7 cellular contexts compared by ENCODE assay signal in genomic region chr6:3752538-3753227, GRCh38. TPM values are rescaled to one million over a fixed set of nuclear protein-coding genes. Genes with fewer than 3 reads are reported as not detected.
DNase-seq lines count a peak whose midpoint lies in the region; ATAC-seq and TF ChIP-seq lines count a peak whose summit lies in the region.

No MANE protein-coding gene starts in this region.

- peak overlapping the region; percentile 88 for H2AK5ac ChIP-seq in IMR-90 (ENCODE audit: low read depth, low read length)

- peak overlapping the region; percentile 94 for H2BK120ac ChIP-seq in IMR-90 (ENCODE audit: low read depth, low read length)

- no peak for DNase-seq in IMR-90
- no peak for DNase-seq in astrocyte of the cerebellum (ENCODE audit: low read depth)
- DNase-seq in kidney epithelial cell (ENCODE audit: low read depth): no peak
- DNase-seq in stomach: no peak
- DNase-seq in globus pallidus (ENCODE audit: low spot score): no peak
- no peak for DNase-seq in ecto neural progenitor cell (ENCODE audit: low spot score)

- CTCF ChIA-PET in IMR-90 (lab: Yijun Ruan, JAX): interaction anchor here (1.1 kb wide), 1 partner anchor 222 kb away, joined by 3 read pairs; no protein-coding TSS in a partner anchor

- H3K36me3 ChIP-seq in IMR-90 (ENCODE audit: control insufficient read depth, insufficient read depth, low read length): no peaks in the 10 kb centered on the region
- H3K36me3 ChIP-seq in kidney epithelial cell (ENCODE audit: control insufficient read depth, insufficient read depth, low read length): no peaks in the 10 kb centered on the region
- H3K36me3 ChIP-seq in stomach: no peaks in the 10 kb centered on the region

- peak overlapping the region; percentile 65 for H3K4me2 ChIP-seq in IMR-90 (ENCODE audit: low read depth, low read length)

- peak overlapping the region; percentile 38; the same call in 1 of the 3 replicates for H2BK15ac ChIP-seq in IMR-90 (ENCODE audit: low read depth, low read length)

- H3K27me3 ChIP-seq in IMR-90 (ENCODE audit: control insufficient read depth, insufficient read depth, low read length) (no peaks in the 10 kb centered on the region), kidney epithelial cell (ENCODE audit: control insufficient read depth, insufficient read depth, low read length) (no peaks in the 10 kb centered on the region), stomach (peaks cover 0 to 22% (median 0%) of the 10 kb centered on the region in 3 donors)

- no peaks in the 10 kb centered on the region for H3K9me3 ChIP-seq in IMR-90 (ENCODE audit: control insufficient read depth, insufficient read depth, low read length)
- no peaks in the 10 kb centered on the region for H3K9me3 ChIP-seq in stomach

- POLR2A ChIA-PET in IMR-90 (lab: Charles Lee; ENCODE audit: unreplicated experiment): interaction anchor here (0.6 kb wide), 1 partner anchor 689 kb away, joined by 16 read pairs; no protein-coding TSS in a partner anchor

- peak overlapping the region; percentile 94 for H2BK5ac ChIP-seq in IMR-90 (ENCODE audit: low read depth, low read length, poor library complexity, severe bottlenecking)

- peak overlapping the region; percentile 86 for H3K56ac ChIP-seq in IMR-90 (ENCODE audit: extremely low read depth, insufficient read depth, low read length)

- peak overlapping the region; percentile 86 for H3K27ac ChIP-seq in IMR-90 (ENCODE audit: insufficient read depth, low read length)
- peak overlapping the region; percentile 94 to 99 (median 96) for H3K27ac ChIP-seq in stomach

- no peak for TF ChIP-seq RAD21 in IMR-90 (IDR thresholded peaks at IDR 0.05; ENCODE audit: low read length)

- H3K4me1 ChIP-seq in IMR-90 (ENCODE audit: control insufficient read depth, insufficient read depth, low read length) (peaks cover 16% of the 10 kb centered on the region), stomach (peaks cover 23 to 44% (median 37%) of the 10 kb centered on the region in 4 donors)

- peak overlapping the region; percentile 85 to 87 for H4K8ac ChIP-seq in IMR-90 (ENCODE audit: low read depth in 2 of 2, low read length in 2 of 2)

- 75% methylated on average over 3 of the region's 21 CpGs; no CpG with 5 or more reads in 1 of the 2 experiments for WGBS in IMR-90 (ENCODE audit: extremely low coverage in 2 of 2, insufficient read length in 1 of 2), 2 experiments
- WGBS in stomach, 5 donors: 38 to 48% (median 45%) methylated on average over 12 to 21 of the region's 21 CpGs

- H4K20me1 ChIP-seq in IMR-90 (ENCODE audit: insufficient read depth, low read length): peaks cover 28% of the 10 kb centered on the region

- peak overlapping the region; percentile 89 for H2AFZ ChIP-seq in IMR-90 (replicated peaks; ENCODE audit: low read length, poor library complexity)

- TF ChIP-seq CTCF in IMR-90 (conservative IDR thresholded peaks at IDR 0.05; ENCODE audit: low read depth, low read length) (no peak), astrocyte of the cerebellum (IDR thresholded peaks at IDR 0.05; ENCODE audit: low read depth, low read length, missing control alignments) (no peak), kidney epithelial cell (IDR thresholded peaks at IDR 0.05; ENCODE audit: insufficient read depth, low read length, poor library complexity, severe bottlenecking) (no peak), stomach (IDR thresholded peaks at IDR 0.05) (no peak)

- intact Hi-C loops in IMR-90 (cut with micrococcal nuclease): loop anchor here (2.0 to 5.0 kb wide), 2 partner anchors 52 to 75 kb away; no protein-coding TSS in a partner anchor
- intact Hi-C loops in stomach (cut with DNase I; ENCODE audit: low total_unique reads): no loop called here

- H3K9me1 ChIP-seq in IMR-90 (ENCODE audit: insufficient read depth, low read length): peaks cover 15% of the 10 kb centered on the region; the same call in 1 of the 2 replicates

- no peak for TF ChIP-seq POLR2A in IMR-90 (IDR thresholded peaks at IDR 0.05; ENCODE audit: low read depth, low read length)
- TF ChIP-seq POLR2A in stomach (IDR thresholded peaks at IDR 0.05): no peak

- peak overlapping the region; percentile 20; the same call in 1 of the 2 replicates for H2BK20ac ChIP-seq in IMR-90 (ENCODE audit: low read depth, low read length)

- H4K91ac ChIP-seq in IMR-90 (ENCODE audit: insufficient read depth, low read depth, low read length): peak overlapping the region; percentile 86

- H3K4me3 ChIP-seq in IMR-90 (ENCODE audit: insufficient read depth, low read depth, low read length): peak overlapping the region; percentile 99
- peak overlapping the region; percentile 82 for H3K4me3 ChIP-seq in astrocyte of the cerebellum (ENCODE audit: low read depth, low read length)
- peak overlapping the region; percentile 90 for H3K4me3 ChIP-seq in kidney epithelial cell (ENCODE audit: low read depth, low read length)
- peak overlapping the region; percentile 56 to 82 (median 78) for H3K4me3 ChIP-seq in stomach

- peak overlapping the region; percentile 84 for H3K14ac ChIP-seq in IMR-90 (replicated peaks; ENCODE audit: low read depth, low read length)

- H3K23ac ChIP-seq in IMR-90 (ENCODE audit: low read depth, low read length): peak overlapping the region; percentile 89

- peak overlapping the region; percentile 90 for H3K4ac ChIP-seq in IMR-90 (ENCODE audit: low read depth, low read length)

- H3K79me1 ChIP-seq in IMR-90 (ENCODE audit: low read depth in 1 of 2, low read length in 2 of 2): peaks cover 8 to 33% of the 10 kb centered on the region in 2 experiments; a peak in 3 of 4 replicates

- dilution Hi-C loops in IMR-90 (cut with HindIII; ENCODE audit: low sequenced_read_pairs, unreplicated experiment): no loop called here

- no peak for ATAC-seq in IMR-90 (ENCODE audit: low read depth)
- ATAC-seq in GM19397 (IDR thresholded peaks at IDR 0.05; ENCODE audit: unreplicated experiment): no peak

- no peak for TF ChIP-seq EP300 in stomach (IDR thresholded peaks at IDR 0.05)

- H3K18ac ChIP-seq in IMR-90 (ENCODE audit: low read depth, low read length): peak overlapping the region; percentile 28; the same call in 1 of the 2 replicates

- H4K5ac ChIP-seq in IMR-90 (ENCODE audit: low read depth, low read length): peak overlapping the region; percentile 31

- in situ Hi-C loops in IMR-90 (cut with MboI; ENCODE audit: low sequenced_read_pairs): loop anchor here (10.0 kb wide), 1 partner anchor 52 kb away; no protein-coding TSS in a partner anchor
- in situ Hi-C loops in astrocyte of the cerebellum (cut with HindIII; ENCODE audit: low sequenced_read_pairs): no loop called here

- peak overlapping the region; percentile 89 for H2AK9ac ChIP-seq in IMR-90 (replicated peaks; ENCODE audit: low read depth, low read length, poor library complexity)

- H3K9ac ChIP-seq in IMR-90 (ENCODE audit: low read depth, low read length): peak overlapping the region; percentile 83

- BruUV-seq in IMR-90 (replicated peaks; lab: Mats Ljungman, UMichigan): no TSS peak

TF ChIP-seq in IMR-90, 13 proteins besides CTCF, POLR2A, EP300 and RAD21:
- TF ChIP-seq SMC3 (IDR thresholded peaks at IDR 0.05; ENCODE audit: low read depth, low read length) (no peak), USF2 (IDR thresholded peaks at IDR 0.05; ENCODE audit: low read depth, low read length) (no peak), NFE2L2 (IDR thresholded peaks at IDR 0.05; ENCODE audit: low read depth, low read length) (no peak), BHLHE40 (IDR thresholded peaks at IDR 0.05; ENCODE audit: low read depth, low read length) (no peak), CEBPB (IDR thresholded peaks at IDR 0.05; ENCODE audit: low read depth, low read length) (no peak), MAZ (IDR thresholded peaks at IDR 0.05; ENCODE audit: borderline replicate concordance, low read depth, low read length) (no peak), ELK1 (IDR thresholded peaks at IDR 0.05; ENCODE audit: borderline replicate concordance, low read depth, low read length) (no peak), RCOR1 (IDR thresholded peaks at IDR 0.05; ENCODE audit: insufficient replicate concordance, low read length) (no peak), CHD1 (IDR thresholded peaks at IDR 0.05; ENCODE audit: low read depth, low read length) (no peak), MAFK (IDR thresholded peaks at IDR 0.05; ENCODE audit: low read depth, low read length) (no peak), FOS (IDR thresholded peaks at IDR 0.05; ENCODE audit: low read depth, low read length) (no peak), MXI1 (IDR thresholded peaks at IDR 0.05; ENCODE audit: borderline replicate concordance, low read depth, low read length) (no peak), RFX5 (IDR thresholded peaks at IDR 0.05; ENCODE audit: low read depth, low read length) (no peak)

RNA-seq across cellular contexts. Expression of gene PXDC1, which starts 1.2 kb away (rescaled TPM):
- total RNA-seq in IMR-90 (2012; rRNA removed) (66.4 and 72.2 TPM in 2 replicates), kidney epithelial cell (92.4 and 99.1 TPM in 2 replicates), stomach (10 to 100 TPM in 4 of 5 donors, 1 to 10 TPM in 1; 1.2 to 90.1 (median 74.1) TPM)
- polyA plus RNA-seq in IMR-90 (2012; rRNA removed) (56.7 and 63.3 TPM in 2 replicates), stomach (10 to 100 TPM; 23.2 to 36.8 (median 29.0) TPM)
- 42.0 and 49.1 TPM in 2 replicates for polyA plus RNA-seq in IMR-90 (2012; cell fraction: cytosol; rRNA removed)
- 40.5 and 49.4 TPM in 2 replicates for polyA plus RNA-seq in IMR-90 (2012; cell fraction: nucleus; rRNA removed; ENCODE audit: low replicate concordance)
